Comparison of ENCODE assay signal across 8 cellular contexts in genomic region chr6:158853072-158853871, GRCh38. TPM values are rescaled to one million over a fixed set of nuclear protein-coding genes. Genes with fewer than 3 reads are reported as not detected.
A peak's percentile ranks its signal among the peaks of the same experiment; 100 is the strongest.
DNase-seq lines count a peak whose midpoint lies in the region; ATAC-seq and TF ChIP-seq lines count a peak whose summit lies in the region.

No MANE protein-coding gene starts in this region.

- POLR2A ChIA-PET in PC-9 (lab: Charles Lee; ENCODE audit: unreplicated experiment) = interaction anchor here (0.5 to 2.0 kb wide), 13 partner anchors 12 to 208 kb away, joined by 3 to 30 read pairs (median 3); partner anchors contain the start of gene RSPH3

- CTCF ChIA-PET in PC-9 (lab: Charles Lee) = interaction anchor here (0.6 kb wide), 2 partner anchors 16 to 18 kb away, joined by 5 to 7 read pairs; no protein-coding TSS in a partner anchor

- H3K4me3 ChIP-seq in PC-9 = peak overlapping the region; percentile 51
- H3K4me3 ChIP-seq in gastroesophageal sphincter = no peak overlapping the region

- H3K27me3 ChIP-seq in PC-9 (ENCODE audit: insufficient read depth, low read depth) (no peaks in the 10 kb centered on the region), gastroesophageal sphincter (no peaks in the 10 kb centered on the region)

- WGBS in gastroesophageal sphincter (ENCODE audit: low coverage in 1 of 2), 2 donors = 66 to 75% methylated on average over 8 to 10 of the region's 13 CpGs

- peak overlapping the region; percentile 99 for H3K27ac ChIP-seq in PC-9
- peak overlapping the region in 3 of 4 donors; percentile 38 to 81 (median 68) for H3K27ac ChIP-seq in gastroesophageal sphincter

- TF ChIP-seq CTCF in PC-9 (conservative IDR thresholded peaks at IDR 0.05) (no peak), gastroesophageal sphincter (IDR thresholded peaks at IDR 0.05) (no peak)

- ATAC-seq in GM19023 (IDR thresholded peaks at IDR 0.05; ENCODE audit: unreplicated experiment) = peak; percentile 94
- peak; percentile 91 for ATAC-seq in HG03108 (IDR thresholded peaks at IDR 0.05; ENCODE audit: unreplicated experiment)
- ATAC-seq in gastroesophageal sphincter = peak; percentile 65

- in situ Hi-C loops in ACHN (cut with HindIII; ENCODE audit: low pct_ligation_motif_present, low pct_unique_long_range_greater_than_20kb, low sequenced_read_pairs) = no loop called here

- H3K9me3 ChIP-seq in PC-9 (ENCODE audit: insufficient read depth, low read depth) (no peaks in the 10 kb centered on the region), gastroesophageal sphincter (no peaks in the 10 kb centered on the region)

- H2AFZ ChIP-seq in PC-9 = no peak overlapping the region

- peak overlapping the region; percentile 87 for H3K4me2 ChIP-seq in PC-9

- peaks cover 76% of the 10 kb centered on the region for H3F3A ChIP-seq in PC-9 (ENCODE audit: insufficient read depth, low read depth)

- intact Hi-C loops in PC-9 (cut with micrococcal nuclease; ENCODE audit: unreplicated experiment) = loop anchor here (1.0 to 10.0 kb wide), 8 partner anchors 16 to 208 kb away; partner anchors contain the start of gene DYNLT1

- H3K36me3 ChIP-seq in PC-9 (ENCODE audit: low read depth) (no peaks in the 10 kb centered on the region), gastroesophageal sphincter (no peaks in the 10 kb centered on the region)

- no peak for TF ChIP-seq EP300 in gastroesophageal sphincter (IDR thresholded peaks at IDR 0.05)

- BruUV-seq in PC-9 (replicated peaks; lab: Mats Ljungman, UMichigan) = no TSS peak

- DNase-seq in ACHN (peak; percentile 93), PC-9 (peak; percentile 92 to 100), activated T-helper 1 cell treated with Interleukin-2 at 50 U/mL for 16 hours (ENCODE audit: low read depth) (peak; percentile 78), renal cortical epithelial cell (ENCODE audit: low read depth) (peak; percentile 100), superior temporal gyrus (ENCODE audit: extremely low spot score) (no peak)

- H3K4me1 ChIP-seq in PC-9 (replicated peaks; ENCODE audit: insufficient read depth) (peaks cover 93% of the 10 kb centered on the region), gastroesophageal sphincter (peaks cover 4 to 56% (median 23%) of the 10 kb centered on the region in 3 donors)

- no peaks in the 10 kb centered on the region for H4K20me1 ChIP-seq in PC-9 (ENCODE audit: insufficient read depth)

- H3K79me2 ChIP-seq in PC-9 (ENCODE audit: low read depth) = peaks cover 62% of the 10 kb centered on the region

- no peak for TF ChIP-seq POLR2A in gastroesophageal sphincter (IDR thresholded peaks at IDR 0.05)

- H3K9me2 ChIP-seq in PC-9 (ENCODE audit: insufficient read depth) = no peaks in the 10 kb centered on the region

RNA-seq across cellular contexts. Expression of gene EZR, which starts 34.1 kb away (rescaled TPM):
- total RNA-seq in PC-9 (2021) (231 and 240 TPM in 2 replicates), gastroesophageal sphincter (100 to 1,000 TPM in 3 of 4 donors, 10 to 100 TPM in 1; 88.0 to 190 (median 177) TPM), renal cortical epithelial cell (307 and 456 TPM in 2 replicates)
